8 cellular contexts compared by ENCODE assay signal in genomic region chr19:1275260-1275975, GRCh38. TPM values are rescaled to one million over a fixed set of nuclear protein-coding genes. Genes with fewer than 3 reads are reported as not detected.
DNase-seq lines count a peak whose midpoint lies in the region; ATAC-seq and TF ChIP-seq lines count a peak whose summit lies in the region.

TSS of gene FAM174C (plus strand) at chr19:1275530. CDS start at chr19:1275550, 20 bp downstream.

- H3K4me3 Mint-ChIP-seq in activated naive CD8-positive, alpha-beta T cell treated with anti-CD3 and anti-CD28 coated beads, Interleukin-2, amount 10 ng/mL, durations not matched to agents 7 days and 5 days, result peak within 1 kb of the TSS; percentile 92

- H2AFZ ChIP-seq in SU-DHL-6 (ENCODE audit: low read depth, low read length, severe bottlenecking), result no peak within 1 kb of the TSS
- peak within 1 kb of the TSS; percentile 83 for H2AFZ ChIP-seq in parathyroid adenoma

- peaks cover 32% of the 10 kb centered on the region for H3K4me1 ChIP-seq in parathyroid adenoma
- peaks cover 13 to 63% (median 57%) of the 10 kb centered on the region in 4 donors for H3K4me1 ChIP-seq in tibial artery

- POLR2A ChIA-PET in activated naive CD8-positive, alpha-beta T cell treated with anti-CD3 and anti-CD28 coated beads, Interleukin-2, amount 10 ng/mL, durations not matched to agents 7 days and 5 days (lab: Charles Lee), result interaction anchor here (0.6 to 1.9 kb wide), 14 partner anchors 9 to 769 kb away, joined by 3 to 20 read pairs (median 4); partner anchors contain the start of gene ATP5F1D

- H3K27ac ChIP-seq in SU-DHL-6 (ENCODE audit: low read depth, low read length) (peak within 1 kb of the TSS; percentile 88), parathyroid adenoma (peak within 1 kb of the TSS; percentile 97), tibial artery (peak within 1 kb of the TSS; percentile 91 to 94)

- no peaks in the 10 kb centered on the region for H3K27me3 Mint-ChIP-seq in activated naive CD8-positive, alpha-beta T cell treated with anti-CD3 and anti-CD28 coated beads, Interleukin-2, amount 10 ng/mL, durations not matched to agents 7 days and 5 days

- peak within 1 kb of the TSS; percentile 96 for H3K9ac ChIP-seq in SU-DHL-6 (ENCODE audit: low read length)
- H3K9ac ChIP-seq in parathyroid adenoma, result no peak within 1 kb of the TSS

- H3K36me3 ChIP-seq in SU-DHL-6 (ENCODE audit: low read length) (peaks cover 6% of the 10 kb centered on the region), parathyroid adenoma (ENCODE audit: control insufficient read depth, insufficient read depth, low read length) (no peaks in the 10 kb centered on the region), tibial artery (peaks cover 46 to 75% (median 54%) of the 10 kb centered on the region in 3 donors)

- H3K4me3 ChIP-seq in GM12864 (ENCODE audit: low read depth, low read length) (peak within 1 kb of the TSS; percentile 75), SU-DHL-6 (ENCODE audit: insufficient read depth, low read length, poor library complexity, severe bottlenecking) (peak within 1 kb of the TSS; percentile 66), parathyroid adenoma (ENCODE audit: low read depth, low read length) (peak within 1 kb of the TSS; percentile 82), tibial artery (peak within 1 kb of the TSS; percentile 62 to 71)

- peaks cover 49% of the 10 kb centered on the region for H3F3A ChIP-seq in SU-DHL-6 (ENCODE audit: insufficient read depth)

- peaks cover 36% of the 10 kb centered on the region for H3K36me3 Mint-ChIP-seq in activated naive CD8-positive, alpha-beta T cell treated with anti-CD3 and anti-CD28 coated beads, Interleukin-2, amount 10 ng/mL, durations not matched to agents 7 days and 5 days

- H3K9me3 Mint-ChIP-seq in activated naive CD8-positive, alpha-beta T cell treated with anti-CD3 and anti-CD28 coated beads, Interleukin-2, amount 10 ng/mL, durations not matched to agents 7 days and 5 days, result no peaks in the 10 kb centered on the region

- H3K9me3 ChIP-seq in SU-DHL-6 (ENCODE audit: insufficient read depth, low read length), result no peaks in the 10 kb centered on the region
- no peaks in the 10 kb centered on the region for H3K9me3 ChIP-seq in parathyroid adenoma (ENCODE audit: control insufficient read depth, low read length)
- H3K9me3 ChIP-seq in tibial artery, result no peaks in the 10 kb centered on the region

- peaks cover 45% of the 10 kb centered on the region for H3K4me1 Mint-ChIP-seq in activated naive CD8-positive, alpha-beta T cell treated with anti-CD3 and anti-CD28 coated beads, Interleukin-2, amount 10 ng/mL, durations not matched to agents 7 days and 5 days

- H3K27ac Mint-ChIP-seq in activated naive CD8-positive, alpha-beta T cell treated with anti-CD3 and anti-CD28 coated beads, Interleukin-2, amount 10 ng/mL, durations not matched to agents 7 days and 5 days, result peak within 1 kb of the TSS; percentile 95

- no peaks in the 10 kb centered on the region; the same call in 1 of the 2 replicates for H4K20me1 ChIP-seq in SU-DHL-6 (ENCODE audit: low read depth, low read length)

- no peaks in the 10 kb centered on the region for H3K9me2 ChIP-seq in SU-DHL-6 (replicated peaks; ENCODE audit: insufficient read depth, low read length)

- H3K79me2 ChIP-seq in SU-DHL-6 (ENCODE audit: insufficient read depth, low read length) (peaks cover 25% of the 10 kb centered on the region), parathyroid adenoma (peaks cover 29% of the 10 kb centered on the region)

- intact Hi-C loops in head of caudate nucleus (cut with DNase I) (loop anchor here (5.0 kb wide), 1 partner anchor 87 kb away; no protein-coding TSS in a partner anchor), tibial artery (cut with DNase I; ENCODE audit: low total_unique reads) (loop anchor here (5.0 kb wide), 1 partner anchor 127 kb away; the partner anchor contains the start of gene GAMT)

- peak; percentile 78 for ATAC-seq in HG02759 (IDR thresholded peaks at IDR 0.05; ENCODE audit: unreplicated experiment)
- peak; percentile 83 for ATAC-seq in activated naive CD8-positive, alpha-beta T cell treated with anti-CD3 and anti-CD28 coated beads, Interleukin-2, amount 10 ng/mL, durations not matched to agents 7 days and 5 days (ENCODE audit: low read depth)

- no peak for TF ChIP-seq CTCF in GM12864 (IDR thresholded peaks at IDR 0.05; ENCODE audit: low read depth, low read length, missing control alignments)
- TF ChIP-seq CTCF in SU-DHL-6 (IDR thresholded peaks at IDR 0.05; ENCODE audit: insufficient read depth, low read length, poor library complexity, severe bottlenecking), result no peak
- no peak for TF ChIP-seq CTCF in parathyroid adenoma (IDR thresholded peaks at IDR 0.05)
- TF ChIP-seq CTCF in tibial artery (IDR thresholded peaks at IDR 0.05), result no peak

- H3K27me3 ChIP-seq in SU-DHL-6 (ENCODE audit: low read length), result no peaks in the 10 kb centered on the region
- H3K27me3 ChIP-seq in parathyroid adenoma (ENCODE audit: control insufficient read depth, insufficient read depth, low read length), result no peaks in the 10 kb centered on the region
- no peaks in the 10 kb centered on the region for H3K27me3 ChIP-seq in tibial artery

- peak; percentile 95 for DNase-seq in GM12864 (ENCODE audit: low read depth)
- peak; percentile 97 to 98 (median 98) for DNase-seq in NCI-H1417 (lab: John Stamatoyannopoulos, UW)
- DNase-seq in activated naive CD8-positive, alpha-beta T cell treated with anti-CD3 and anti-CD28 coated beads, Interleukin-2, amount 10 ng/mL, durations not matched to agents 7 days and 5 days, result peak; percentile 97
- DNase-seq in head of caudate nucleus, result peak; percentile 92 to 100 (median 97)
- DNase-seq in tibial artery, result peak; percentile 93 to 98

- H3K4me2 ChIP-seq in SU-DHL-6 (ENCODE audit: low read depth, low read length, poor library complexity, severe bottlenecking) (peak within 1 kb of the TSS; percentile 81), parathyroid adenoma (ENCODE audit: low read length) (peak within 1 kb of the TSS; percentile 97)

RNA-seq across cellular contexts. Expression of gene FAM174C, which starts in this region (rescaled TPM):
- total RNA-seq in activated naive CD8-positive, alpha-beta T cell treated with anti-CD3 and anti-CD28 coated beads, Interleukin-2, amount 10 ng/mL, durations not matched to agents 7 days and 5 days, result 10 to 100 TPM; 44.5 to 48.3 TPM

Comparison
In these comparisons a context has a peak if more than half of its experiments do, and no peak if none do; other contexts are left out.
1. Peak in every context shown above with its lines: DNase-seq, ATAC-seq, H3K4me3 ChIP-seq and H3K27ac ChIP-seq.